Comparison of ENCODE assay signal across 28 cellular contexts in the genomic region with DNA sequence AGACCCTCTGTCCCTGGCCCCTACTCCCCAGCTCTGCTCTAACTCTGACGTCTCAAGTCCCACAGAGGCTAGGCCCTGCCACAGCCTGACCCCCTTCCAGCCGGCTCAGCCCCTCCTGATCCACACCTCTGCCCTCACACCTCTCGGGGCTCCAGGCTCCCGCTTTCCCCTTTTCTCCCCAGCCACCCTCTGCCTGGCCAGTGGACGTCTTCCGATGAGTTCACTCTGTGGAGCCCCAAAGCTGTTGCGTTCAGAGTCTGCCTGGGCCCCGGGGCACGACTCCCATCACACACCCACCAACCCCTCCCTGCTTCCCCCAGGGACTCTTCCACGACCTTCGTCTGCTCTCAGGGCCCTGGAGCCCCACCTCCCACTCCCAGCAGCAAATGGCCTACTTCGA. TPM values are rescaled to one million over a fixed set of nuclear protein-coding genes. Genes with fewer than 3 reads are reported as not detected.
"Had no signal": no experiment of that assay in that cellular context is flagged by ENCODE, and none has a peak within 500 bp of the region (broad histone marks: within the 10 kb centered on the region; RNA-seq: fewer than 3 reads in every experiment).

No MANE protein-coding gene starts in this region.

- H3K36me3 Mint-ChIP-seq: activated CD4-positive, alpha-beta memory T cell treated with anti-CD3 and anti-CD28 coated beads for 36 hours; activated naive CD8-positive, alpha-beta T cell treated with anti-CD3 and anti-CD28 coated beads, Interleukin-2, amount 10 ng/mL, durations not matched to agents 7 days and 5 days; mesothelial cell of epicardium; naive B cell; T-cell had no signal

- H3K79me2 ChIP-seq: parathyroid adenoma had no signal

- H3K9me3 Mint-ChIP-seq: activated CD4-positive, alpha-beta memory T cell treated with anti-CD3 and anti-CD28 coated beads for 36 hours; activated naive CD4-positive, alpha-beta T cell treated with anti-CD3 and anti-CD28 coated beads for 36 hours; activated naive CD8-positive, alpha-beta T cell treated with anti-CD3 and anti-CD28 coated beads, Interleukin-2, amount 10 ng/mL, durations not matched to agents 7 days and 5 days; activated T-cell treated with anti-CD3 and anti-CD28 coated beads, Interleukin-2, amount 50 U/mL, for 4 hours; mesothelial cell of epicardium; naive B cell; T-cell; T-helper 2 cell treated with Interferon-gamma antibody and Interleukin-4, amounts not matched to agents 5 μg/mL and 100 μg/mL, for 36 hours had no signal

- H3K4me3 ChIP-seq: esophagus muscularis mucosa, heart right ventricle, right atrium auricular region, smooth muscle cell, thyroid gland, upper lobe of left lung, vagina had no signal

- H3K9me3 ChIP-seq: esophagus muscularis mucosa, heart right ventricle, right atrium auricular region, thyroid gland, upper lobe of left lung, vagina had no signal

- H3K4me2 ChIP-seq: smooth muscle cell had no signal

- H3K27ac ChIP-seq: brain microvascular endothelial cell, esophagus muscularis mucosa, foreskin keratinocyte, heart right ventricle, parathyroid adenoma, right atrium auricular region, thyroid gland, upper lobe of left lung, vagina had no signal

- FAIRE-seq: astrocyte had no signal

- H3K4me1 ChIP-seq: esophagus muscularis mucosa, foreskin keratinocyte, heart right ventricle, parathyroid adenoma, right atrium auricular region, thyroid gland, upper lobe of left lung, vagina had no signal

- H3K9ac ChIP-seq: parathyroid adenoma had no signal

- H3K27ac Mint-ChIP-seq: activated CD4-positive, alpha-beta memory T cell treated with anti-CD3 and anti-CD28 coated beads for 36 hours; activated naive CD4-positive, alpha-beta T cell treated with anti-CD3 and anti-CD28 coated beads for 36 hours; activated naive CD8-positive, alpha-beta T cell treated with anti-CD3 and anti-CD28 coated beads, Interleukin-2, amount 10 ng/mL, durations not matched to agents 7 days and 5 days; mesothelial cell of epicardium; T-cell; T-helper 2 cell treated with Interferon-gamma antibody and Interleukin-4, amounts not matched to agents 5 μg/mL and 100 μg/mL, for 36 hours had no signal

- H2AFZ ChIP-seq: parathyroid adenoma had no signal

- H3K36me3 ChIP-seq: brain microvascular endothelial cell, esophagus muscularis mucosa, heart right ventricle, right atrium auricular region, thyroid gland, upper lobe of left lung, vagina had no signal

- DNase-seq: activated CD4-positive, alpha-beta memory T cell treated with anti-CD3 and anti-CD28 coated beads for 36 hours; activated CD4-positive, alpha-beta T cell treated with anti-CD3 and anti-CD28 coated beads for 4 hours; activated CD4-positive, CD25-positive, alpha-beta regulatory T cell; activated naive CD4-positive, alpha-beta T cell treated with anti-CD3 and anti-CD28 coated beads for 36 hours; activated naive CD8-positive, alpha-beta T cell treated with anti-CD3 and anti-CD28 coated beads, Interleukin-2, amount 10 ng/mL, durations not matched to agents 7 days and 5 days; activated T-cell treated with anti-CD3 and anti-CD28 coated beads, Interleukin-2, amount 50 U/mL, for 4 hours; brain microvascular endothelial cell; foreskin keratinocyte; heart right ventricle; naive B cell; occipital lobe; stimulated activated CD4-positive, alpha-beta T cell treated with anti-CD3 and anti-CD28 coated beads, Interleukin-15, amount 100 ng/mL, for 24 hours; stimulated activated CD4-positive, alpha-beta T cell treated with anti-CD3 and anti-CD28 coated beads, Interleukin-2, amount 100 ng/mL, for 24 hours; stimulated activated naive CD4-positive, alpha-beta T cell; T-cell; thyroid gland; upper lobe of left lung had no signal

- H3K27me3 ChIP-seq: brain microvascular endothelial cell, esophagus muscularis mucosa, heart right ventricle, right atrium auricular region, thyroid gland, upper lobe of left lung, vagina had no signal

- ATAC-seq: activated T-cell treated with anti-CD3 and anti-CD28 coated beads, Interleukin-2, amount 50 U/mL, for 4 hours; foreskin keratinocyte; heart right ventricle; T-cell had no signal

RNA-seq across cellular contexts. Expression of a gene that starts 27.7 kb away (rescaled TPM):
- total RNA-seq: activated CD4-positive, alpha-beta memory T cell treated with anti-CD3 and anti-CD28 coated beads for 36 hours; activated naive CD4-positive, alpha-beta T cell treated with anti-CD3 and anti-CD28 coated beads for 36 hours; activated naive CD8-positive, alpha-beta T cell treated with anti-CD3 and anti-CD28 coated beads, Interleukin-2, amount 10 ng/mL, durations not matched to agents 7 days and 5 days; activated T-cell treated with anti-CD3 and anti-CD28 coated beads, Interleukin-2, amount 50 U/mL, for 4 hours; astrocyte; foreskin keratinocyte; kidney epithelial cell; mesothelial cell of epicardium; pulmonary artery endothelial cell; smooth muscle cell had no signal
- polyA plus RNA-seq: foreskin keratinocyte, neural cell, smooth muscle cell had no signal
